In the genomic region with DNA sequence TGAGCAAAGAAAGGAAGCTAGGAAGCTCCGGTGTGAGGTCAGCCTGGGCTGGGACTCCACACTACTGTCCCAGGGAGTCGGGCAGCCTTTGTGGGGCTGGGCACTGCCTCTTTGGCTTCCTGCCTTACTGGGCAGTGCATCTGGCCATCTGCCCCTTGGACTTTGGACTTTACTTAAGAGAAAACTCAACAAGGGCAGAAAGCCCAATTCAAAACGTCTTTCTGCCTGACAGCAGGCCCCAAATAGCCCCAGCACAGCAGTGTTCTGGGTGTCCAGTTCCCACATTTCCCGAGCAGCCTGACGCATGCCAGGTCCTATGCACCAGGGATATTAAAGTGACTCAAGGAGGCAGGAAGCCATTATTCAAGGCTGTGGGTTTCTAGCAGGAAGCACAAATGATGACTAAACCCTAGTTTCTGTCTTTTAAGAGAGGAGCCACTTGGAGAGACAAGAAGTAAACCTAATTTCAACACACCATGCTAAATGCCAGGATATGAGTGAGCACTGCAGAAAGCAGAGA, we compare ENCODE assay signal across 9 cellular contexts. TPM values are rescaled to one million over a fixed set of nuclear protein-coding genes. Genes with fewer than 3 reads are reported as not detected.
A peak's percentile ranks its signal among the peaks of the same experiment; 100 is the strongest.
DNase-seq lines count a peak whose midpoint lies in the region; TF ChIP-seq lines count a peak whose summit lies in the region.
"Had no signal": no experiment of that assay in that cellular context is flagged by ENCODE, and none has a peak within 500 bp of the region (broad histone marks: within the 10 kb centered on the region; RNA-seq: fewer than 3 reads in every experiment).

No MANE protein-coding gene starts in this region.

- no peaks in the 10 kb centered on the region for H3K27me3 ChIP-seq in mucosa of stomach (ENCODE audit: control insufficient read depth, insufficient read depth, low read length)

- H3K9me3 ChIP-seq in mucosa of stomach (ENCODE audit: control insufficient read depth, low read length) = no peaks in the 10 kb centered on the region
- H3K9me3 ChIP-seq: Caco-2 had no signal

- no peaks in the 10 kb centered on the region for H3K27me3 Mint-ChIP-seq in activated CD4-positive, alpha-beta T cell treated with anti-CD3 and anti-CD28 coated beads, Interleukin-2, amount 10 ng/mL, durations not matched to agents 24 days and 14 days

- no peak overlapping the region for H3K27ac Mint-ChIP-seq in activated CD4-positive, alpha-beta T cell treated with anti-CD3 and anti-CD28 coated beads, Interleukin-2, amount 10 ng/mL, durations not matched to agents 24 days and 14 days

- TF ChIP-seq CTCF in epithelial cell of esophagus (IDR thresholded peaks at IDR 0.05; ENCODE audit: insufficient read depth, low read depth, low read length, missing control alignments) = no peak

- no peaks in the 10 kb centered on the region for H3K9me3 Mint-ChIP-seq in activated CD4-positive, alpha-beta T cell treated with anti-CD3 and anti-CD28 coated beads, Interleukin-2, amount 10 ng/mL, durations not matched to agents 24 days and 14 days

- no peak overlapping the region for H3K4me3 Mint-ChIP-seq in activated CD4-positive, alpha-beta T cell treated with anti-CD3 and anti-CD28 coated beads, Interleukin-2, amount 10 ng/mL, durations not matched to agents 24 days and 14 days

- peaks cover 5% of the 10 kb centered on the region for H3K4me1 Mint-ChIP-seq in activated CD4-positive, alpha-beta T cell treated with anti-CD3 and anti-CD28 coated beads, Interleukin-2, amount 10 ng/mL, durations not matched to agents 24 days and 14 days

- H3K9ac ChIP-seq in mucosa of stomach (ENCODE audit: low read length) = peak overlapping the region; percentile 29

- peaks cover 57% of the 10 kb centered on the region for H3K4me1 ChIP-seq in mucosa of stomach (ENCODE audit: control insufficient read depth, insufficient read depth, low read length)

- peak; percentile 55 for DNase-seq in activated CD4-positive, alpha-beta T cell treated with anti-CD3 and anti-CD28 coated beads, Interleukin-2, amount 10 ng/mL, durations not matched to agents 24 days and 14 days
- DNase-seq in activated CD4-positive, alpha-beta T cell treated with anti-CD3 and anti-CD28 coated beads, Interleukin-2, amount 50 U/mL, for 4 hours = no peak
- DNase-seq in SIG-M5 (lab: John Stamatoyannopoulos, UW) (peak; percentile 98), epithelial cell of esophagus (ENCODE audit: low read depth) (peak; percentile 97), retina (no peak), NCI-H748 treated with DMSO at 0.1 percent for 48 hours (lab: John Stamatoyannopoulos, UW) (no peak), NCI-H2081 (lab: John Stamatoyannopoulos, UW) (no peak)

- intact Hi-C loops in activated CD4-positive, alpha-beta T cell treated with anti-CD3 and anti-CD28 coated beads, Interleukin-2, amount 10 ng/mL, durations not matched to agents 24 days and 14 days (cut with micrococcal nuclease) = loop anchor here (5.0 kb wide), 1 partner anchor 35 kb away; no protein-coding TSS in a partner anchor

- H3K36me3 ChIP-seq in mucosa of stomach (ENCODE audit: control insufficient read depth, insufficient read depth, low read length) = no peaks in the 10 kb centered on the region

- peaks cover 13% of the 10 kb centered on the region for H3K36me3 Mint-ChIP-seq in activated CD4-positive, alpha-beta T cell treated with anti-CD3 and anti-CD28 coated beads, Interleukin-2, amount 10 ng/mL, durations not matched to agents 24 days and 14 days (ENCODE audit: low read depth)

- H3K4me3 ChIP-seq in epithelial cell of esophagus (ENCODE audit: low read length) (no peak overlapping the region), mucosa of stomach (ENCODE audit: low read length) (no peak overlapping the region)

RNA-seq across cellular contexts. Expression of a gene that starts 37.9 kb away (rescaled TPM):
- 23.6 and 28.3 TPM in 2 replicates for total RNA-seq in activated CD4-positive, alpha-beta T cell treated with anti-CD3 and anti-CD28 coated beads, Interleukin-2, amount 10 ng/mL, durations not matched to agents 24 days and 14 days

Comparison
In these comparisons a context has a peak if more than half of its experiments do, and no peak if none do; other contexts are left out.
1. DNase-seq: peak in activated CD4-positive, alpha-beta T cell treated with anti-CD3 and anti-CD28 coated beads, Interleukin-2, amount 10 ng/mL, durations not matched to agents 24 days and 14 days (single experiment), SIG-M5 (single experiment) and epithelial cell of esophagus (single experiment); none in activated CD4-positive, alpha-beta T cell treated with anti-CD3 and anti-CD28 coated beads, Interleukin-2, amount 50 U/mL, for 4 hours (0 of 2), retina (single experiment), NCI-H748 treated with DMSO at 0.1 percent for 48 hours (single experiment) and NCI-H2081 (0 of 2).